27 cellular contexts compared by ENCODE assay signal in the genomic region with DNA sequence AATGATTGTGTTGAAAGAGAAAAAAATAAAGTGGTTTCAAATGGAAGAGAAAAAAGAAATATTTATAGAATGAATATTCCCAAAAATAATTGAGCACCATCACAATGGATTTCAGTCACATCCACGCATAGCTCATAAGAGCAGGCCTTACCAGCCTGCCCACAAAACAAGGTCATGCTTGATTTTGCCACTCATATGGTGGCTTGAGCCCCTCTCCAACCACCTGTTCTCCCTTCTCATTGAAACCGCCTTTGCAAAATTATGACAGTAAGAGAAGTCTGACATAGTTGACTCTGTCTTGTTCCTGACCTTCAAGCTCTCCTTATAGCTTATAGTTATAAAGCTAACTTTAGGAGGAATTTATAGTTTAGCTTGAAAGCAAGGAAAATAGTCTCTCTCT.
"Had no signal": no experiment of that assay in that cellular context is flagged by ENCODE, and none has a peak within 500 bp of the region (broad histone marks: within the 10 kb centered on the region; RNA-seq: fewer than 3 reads in every experiment).

No MANE protein-coding gene starts in this region.

- H3K4me1 ChIP-seq: pancreas, prostate gland, suprapubic skin, tibial artery, uterus had no signal

- H3K27me3 Mint-ChIP-seq: naive thymus-derived CD8-positive, alpha-beta T cell; stimulated activated naive CD8-positive, alpha-beta T cell treated with anti-CD3 and anti-CD28 coated beads, Interleukin-15, Interleukin-2, amounts not matched to agents 100 ng/mL and 50 ng/mL, for 24 hours had no signal

- H3K27ac Mint-ChIP-seq: mesothelial cell of epicardium; naive thymus-derived CD8-positive, alpha-beta T cell; nephron; stimulated activated effector memory CD8-positive, alpha-beta T cell treated with anti-CD3 and anti-CD28 coated beads, Interleukin-12 subunit alpha, Interleukin-12 subunit beta, amount 100 ng/mL, for 72 hours; stimulated activated naive CD8-positive, alpha-beta T cell treated with anti-CD3 and anti-CD28 coated beads, Interleukin-15, Interleukin-2, amounts not matched to agents 100 ng/mL and 50 ng/mL, for 24 hours had no signal

- H3K36me3 ChIP-seq: left ventricle myocardium inferior, pancreas, prostate gland, spleen, suprapubic skin, thoracic aorta, tibial artery, uterus had no signal

- DNase-seq: islet precursor cell; left ventricle myocardium inferior; mesendoderm; naive thymus-derived CD8-positive, alpha-beta T cell; nucleus accumbens; posterior cingulate gyrus; retina; right cardiac atrium; small intestine; spleen; stimulated activated CD4-positive, alpha-beta T cell treated with anti-CD3 and anti-CD28 coated beads, Interleukin-4, amount 100 ng/mL, for 24 hours; stimulated activated naive CD4-positive, alpha-beta T cell; tibial artery; trophoblast cell; uterus had no signal

- H3K4me3 ChIP-seq: hepatocyte, left ventricle myocardium inferior, lung, pancreas, prostate gland, spleen, suprapubic skin, thoracic aorta, tibial artery, uterus had no signal

- H3K4me3 Mint-ChIP-seq: mesothelial cell of epicardium; naive thymus-derived CD8-positive, alpha-beta T cell; nephron; neural crest cell; stimulated activated effector memory CD8-positive, alpha-beta T cell treated with anti-CD3 and anti-CD28 coated beads, Interleukin-12 subunit alpha, Interleukin-12 subunit beta, amount 100 ng/mL, for 72 hours; stimulated activated naive CD8-positive, alpha-beta T cell treated with anti-CD3 and anti-CD28 coated beads, Interleukin-15, Interleukin-2, amounts not matched to agents 100 ng/mL and 50 ng/mL, for 24 hours had no signal

- H3K4me1 Mint-ChIP-seq: mesothelial cell of epicardium; naive thymus-derived CD8-positive, alpha-beta T cell; neural crest cell; stimulated activated effector memory CD8-positive, alpha-beta T cell treated with anti-CD3 and anti-CD28 coated beads, Interleukin-12 subunit alpha, Interleukin-12 subunit beta, amount 100 ng/mL, for 72 hours had no signal

- H3K27me3 ChIP-seq: hepatocyte, pancreas, spleen, suprapubic skin, tibial artery, uterus had no signal

- H3K36me3 Mint-ChIP-seq: mesothelial cell of epicardium; naive thymus-derived CD8-positive, alpha-beta T cell; stimulated activated effector memory CD8-positive, alpha-beta T cell treated with anti-CD3 and anti-CD28 coated beads, Interleukin-12 subunit alpha, Interleukin-12 subunit beta, amount 100 ng/mL, for 72 hours had no signal

- H3K9me3 Mint-ChIP-seq: naive thymus-derived CD8-positive, alpha-beta T cell; nephron; stimulated activated effector memory CD8-positive, alpha-beta T cell treated with anti-CD3 and anti-CD28 coated beads, Interleukin-12 subunit alpha, Interleukin-12 subunit beta, amount 100 ng/mL, for 72 hours; stimulated activated naive CD8-positive, alpha-beta T cell treated with anti-CD3 and anti-CD28 coated beads, Interleukin-15, Interleukin-2, amounts not matched to agents 100 ng/mL and 50 ng/mL, for 24 hours had no signal

- ATAC-seq: naive thymus-derived CD8-positive, alpha-beta T cell; right cardiac atrium; sciatic nerve had no signal

- H3K9me3 ChIP-seq: left ventricle myocardium inferior, pancreas, prostate gland, spleen, suprapubic skin, thoracic aorta, tibial artery, uterus had no signal

- H3K27ac ChIP-seq: hepatocyte, left ventricle myocardium inferior, pancreas, prostate gland, spleen, suprapubic skin, thoracic aorta, tibial artery, uterus had no signal
